ENCODE assay signal across 17 cellular contexts in genomic region chr12:5085896-5086295, GRCh38. TPM values are rescaled to one million over a fixed set of nuclear protein-coding genes. Genes with fewer than 3 reads are reported as not detected.
DNase-seq lines count a peak whose midpoint lies in the region; ATAC-seq and TF ChIP-seq lines count a peak whose summit lies in the region.
"Had no signal": no experiment of that assay in that cellular context is flagged by ENCODE, and none has a peak within 500 bp of the region (broad histone marks: within the 10 kb centered on the region; RNA-seq: fewer than 3 reads in every experiment).

No MANE protein-coding gene starts in this region.

- no peaks in the 10 kb centered on the region for H3K27me3 ChIP-seq in MG63
- H3K27me3 ChIP-seq in mesenchymal stem cell (ENCODE audit: control insufficient read depth in 1 of 2, insufficient read depth in 1 of 2, low read length in 2 of 2), result peaks cover 19 to 27% of the 10 kb centered on the region in 2 experiments
- H3K27me3 ChIP-seq in upper lobe of right lung, result no peaks in the 10 kb centered on the region
- H3K27me3 ChIP-seq: body of pancreas had no signal

- TF ChIP-seq CTCF in choroid plexus epithelial cell (conservative IDR thresholded peaks at IDR 0.05; ENCODE audit: low read depth, low read length) (no peak), upper lobe of right lung (IDR thresholded peaks at IDR 0.05) (no peak)

- H3K27ac ChIP-seq in mesenchymal stem cell (ENCODE audit: low read length, poor library complexity, severe bottlenecking) (no peak overlapping the region), upper lobe of right lung (no peak overlapping the region)
- H3K27ac ChIP-seq: body of pancreas, C4-2B had no signal

- no peak overlapping the region for H3K9ac ChIP-seq in mesenchymal stem cell (ENCODE audit: low read length)

- no peak overlapping the region for H2BK5ac ChIP-seq in mesenchymal stem cell (ENCODE audit: low read depth, low read length, poor library complexity, severe bottlenecking)

- H3K4me3 ChIP-seq in MG63 (no peak overlapping the region), choroid plexus epithelial cell (ENCODE audit: low read depth, low read length) (no peak overlapping the region), mesenchymal stem cell (ENCODE audit: insufficient read depth in 1 of 2, low read depth in 1 of 2, low read length in 2 of 2) (no peak overlapping the region), upper lobe of right lung (no peak overlapping the region)
- H3K4me3 ChIP-seq: body of pancreas had no signal

- 44% methylated on average over 3 of the region's 3 CpGs for WGBS in mesenchymal stem cell

- H2BK15ac ChIP-seq in mesenchymal stem cell (ENCODE audit: low read depth, poor library complexity, severe bottlenecking), result no peak overlapping the region

- no peak overlapping the region for H2BK12ac ChIP-seq in mesenchymal stem cell (ENCODE audit: low read length in 2 of 2)

- H3K4me1 ChIP-seq in mesenchymal stem cell (ENCODE audit: control insufficient read depth, insufficient read depth, low read depth, low read length) (peaks cover 13% of the 10 kb centered on the region), upper lobe of right lung (no peaks in the 10 kb centered on the region)
- H3K4me1 ChIP-seq: body of pancreas had no signal

- H2AFZ ChIP-seq in mesenchymal stem cell (ENCODE audit: low read depth, low read length), result no peak overlapping the region

- ATAC-seq in upper lobe of right lung, result no peak
- ATAC-seq: body of pancreas; stimulated activated memory B cell treated with anti-CD40 and anti-IgM and Interleukin-4, amounts not matched to agents 10 μg/mL and 1 μg/mL and 100 μg/mL, for 72 hours; T-cell had no signal

- H3K9me3 ChIP-seq in MG63 (no peaks in the 10 kb centered on the region), mesenchymal stem cell (ENCODE audit: control insufficient read depth, low read length) (no peaks in the 10 kb centered on the region), upper lobe of right lung (no peaks in the 10 kb centered on the region)
- H3K9me3 ChIP-seq: body of pancreas had no signal

- no peaks in the 10 kb centered on the region for H3K36me3 ChIP-seq in MG63
- H3K36me3 ChIP-seq in mesenchymal stem cell (ENCODE audit: control insufficient read depth in 1 of 2, insufficient read depth in 2 of 2, low read depth in 1 of 2, low read length in 2 of 2), result no peaks in the 10 kb centered on the region
- H3K36me3 ChIP-seq in upper lobe of right lung, result no peaks in the 10 kb centered on the region

- no peak overlapping the region for H4K8ac ChIP-seq in mesenchymal stem cell (ENCODE audit: low read length)

- H3K14ac ChIP-seq in mesenchymal stem cell (ENCODE audit: low read length in 2 of 2), result no peak overlapping the region

- H2BK120ac ChIP-seq in mesenchymal stem cell (ENCODE audit: low read depth, low read length), result no peak overlapping the region

- no peaks in the 10 kb centered on the region for H3K79me1 ChIP-seq in mesenchymal stem cell (replicated peaks; ENCODE audit: low read length, poor library complexity, severe bottlenecking)

- no peak overlapping the region for H3K4ac ChIP-seq in mesenchymal stem cell (ENCODE audit: low read depth in 1 of 2, low read length in 2 of 2)

- no peak overlapping the region for H4K91ac ChIP-seq in mesenchymal stem cell (ENCODE audit: low read length)

- H2AK5ac ChIP-seq in mesenchymal stem cell (ENCODE audit: low read length, severe bottlenecking), result no peak overlapping the region

- H3K4me2 ChIP-seq in mesenchymal stem cell (ENCODE audit: low read length, poor library complexity, severe bottlenecking), result no peak overlapping the region

- DNase-seq in AG20443 (ENCODE audit: low spot score) (peak; percentile 81), MG63 (peak; percentile 65), choroid plexus epithelial cell (ENCODE audit: low read depth) (peak; percentile 82), mesenchymal stem cell (peak; percentile 5), SKM-1 (lab: John Stamatoyannopoulos, UW; ENCODE audit: unreplicated experiment) (no peak), upper lobe of right lung (no peak), NCI-H2029 (lab: John Stamatoyannopoulos, UW) (no peak)
- DNase-seq in stimulated activated CD8-positive, alpha-beta memory T cell treated with anti-CD3 and anti-CD28 coated beads, Interleukin-4, amount 100 ng/mL, for 48 hours, result no peak
- DNase-seq: activated CD4-positive, alpha-beta T cell treated with anti-CD3 and anti-CD28 coated beads for 48 hours; body of pancreas; GDM1; KG1; NCI-H2081 treated with DMSO at 0.1 percent for 48 hours; stimulated activated CD4-positive, alpha-beta T cell treated with anti-CD3 and anti-CD28 coated beads, Interleukin-2, amount 100 ng/mL, for 48 hours; T-cell had no signal

- H3K23ac ChIP-seq in mesenchymal stem cell (ENCODE audit: low read length in 2 of 2), result no peak overlapping the region

- no peak overlapping the region for H3K18ac ChIP-seq in mesenchymal stem cell (ENCODE audit: low read depth in 1 of 2, low read length in 2 of 2)

- intact Hi-C loops in upper lobe of right lung (cut with DNase I), result loop anchor here (10.0 kb wide), 1 partner anchor 61 kb away; no protein-coding TSS in a partner anchor

RNA-seq across cellular contexts. Expression of gene KCNA5, which starts 42.2 kb away (rescaled TPM):
- total RNA-seq in MG63 (2014; rRNA removed; shearing (Covaris generic); ENCODE audit: low replicate concordance), result not detected in 2 replicates
- not detected for polyA plus RNA-seq in mesenchymal stem cell (2013, experiment 1 of 2)
- polyA plus RNA-seq in mesenchymal stem cell (2013, experiment 2 of 2), result not detected
- total RNA-seq in upper lobe of right lung, result 1.8 TPM
- total RNA-seq: T-cell had no signal

Comparison
In these comparisons a context has a peak if more than half of its experiments do, and no peak if none do; other contexts are left out.
1. DNase-seq: peak in AG20443 (single experiment), MG63 (single experiment), choroid plexus epithelial cell (single experiment) and mesenchymal stem cell (single experiment); none in stimulated activated CD8-positive, alpha-beta memory T cell treated with anti-CD3 and anti-CD28 coated beads, Interleukin-4, amount 100 ng/mL, for 48 hours (single experiment), SKM-1 (single experiment), upper lobe of right lung (single experiment) and NCI-H2029 (single experiment).